ENCODE assay signal across 21 cellular contexts in the genomic region with DNA sequence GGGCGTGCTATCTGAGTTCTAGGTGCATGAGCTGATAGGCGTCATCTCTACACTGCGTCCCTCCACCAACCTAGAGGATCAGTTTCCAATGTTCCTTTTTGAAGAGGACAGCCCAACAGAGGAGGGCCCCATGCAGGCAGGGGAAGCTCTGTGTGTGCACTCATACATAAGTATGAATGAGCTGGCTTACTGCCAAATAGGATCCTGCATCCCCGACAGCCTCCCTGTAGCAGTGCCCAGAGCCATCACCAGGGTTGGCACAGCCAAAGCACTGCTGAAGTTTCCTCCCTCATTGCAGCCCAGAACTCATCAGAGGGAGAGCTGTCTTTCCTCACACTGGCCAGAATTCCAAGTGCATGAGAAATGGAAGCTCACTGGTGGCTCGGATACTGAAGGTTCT.
"Had no signal": no experiment of that assay in that cellular context is flagged by ENCODE, and none has a peak within 500 bp of the region (broad histone marks: within the 10 kb centered on the region; RNA-seq: fewer than 3 reads in every experiment).

No MANE protein-coding gene starts in this region.

- H3K4me1 ChIP-seq: body of pancreas, lower lobe of right lung, parathyroid adenoma had no signal

- H3K4me3 ChIP-seq: body of pancreas, lower lobe of right lung, mucosa of descending colon had no signal

- H3K27ac ChIP-seq: body of pancreas, lower lobe of right lung, parathyroid adenoma had no signal

- H3K4me1 Mint-ChIP-seq: activated CD4-positive, alpha-beta memory T cell treated with anti-CD3 and anti-CD28 coated beads, Interleukin-2, amount 10 ng/mL, durations not matched to agents 7 days and 5 days; activated CD4-positive, alpha-beta T cell treated with anti-CD3 and anti-CD28 coated beads, Interleukin-2, amount 10 ng/mL, durations not matched to agents 24 days and 14 days; activated CD8-positive, alpha-beta memory T cell treated with anti-CD3 and anti-CD28 coated beads, Interleukin-2, amount 10 ng/mL, durations not matched to agents 7 days and 5 days; activated naive CD4-positive, alpha-beta T cell treated with anti-CD3 and anti-CD28 coated beads, Interleukin-2, amount 50 U/mL, for 24 hours had no signal

- H3K9me3 ChIP-seq: body of pancreas, lower lobe of right lung, mucosa of descending colon had no signal

- H3K36me3 ChIP-seq: lower lobe of right lung had no signal

- ATAC-seq: activated CD8-positive, alpha-beta memory T cell treated with anti-CD3 and anti-CD28 coated beads, Interleukin-2, amount 10 ng/mL, durations not matched to agents 7 days and 5 days; body of pancreas; left lobe of liver; lower lobe of right lung; mucosa of descending colon; sciatic nerve had no signal

- DNase-seq: activated CD4-positive, alpha-beta memory T cell treated with anti-CD3 and anti-CD28 coated beads, Interleukin-2, amount 10 ng/mL, durations not matched to agents 7 days and 5 days; activated CD4-positive, alpha-beta T cell treated with anti-CD3 and anti-CD28 coated beads, Interleukin-2, amount 10 ng/mL, durations not matched to agents 24 days and 14 days; activated CD8-positive, alpha-beta memory T cell treated with anti-CD3 and anti-CD28 coated beads, Interleukin-2, amount 10 ng/mL, durations not matched to agents 7 days and 5 days; activated gamma-delta T cell treated with Interleukin-2 at 50 U/mL for 16 hours; anterior cingulate cortex; body of pancreas; dermis blood vessel endothelial cell; effector CD8-positive, alpha-beta T cell; foreskin melanocyte; kidney; lower lobe of right lung; mesendoderm; mucosa of descending colon; nephron progenitor cell; small intestine; stimulated activated CD4-positive, alpha-beta T cell treated with anti-CD3 and anti-CD28 coated beads, Interleukin-15, amount 100 ng/mL, for 24 hours; stimulated activated naive CD4-positive, alpha-beta T cell had no signal

- H3K27ac Mint-ChIP-seq: activated CD4-positive, alpha-beta memory T cell treated with anti-CD3 and anti-CD28 coated beads, Interleukin-2, amount 10 ng/mL, durations not matched to agents 7 days and 5 days; activated CD4-positive, alpha-beta T cell treated with anti-CD3 and anti-CD28 coated beads, Interleukin-2, amount 10 ng/mL, durations not matched to agents 24 days and 14 days; activated CD8-positive, alpha-beta memory T cell treated with anti-CD3 and anti-CD28 coated beads, Interleukin-2, amount 10 ng/mL, durations not matched to agents 7 days and 5 days; activated naive CD4-positive, alpha-beta T cell treated with anti-CD3 and anti-CD28 coated beads, Interleukin-2, amount 50 U/mL, for 24 hours; nephron progenitor cell had no signal

- H3K4me3 Mint-ChIP-seq: activated CD4-positive, alpha-beta memory T cell treated with anti-CD3 and anti-CD28 coated beads, Interleukin-2, amount 10 ng/mL, durations not matched to agents 7 days and 5 days; activated CD4-positive, alpha-beta T cell treated with anti-CD3 and anti-CD28 coated beads, Interleukin-2, amount 10 ng/mL, durations not matched to agents 24 days and 14 days; activated CD8-positive, alpha-beta memory T cell treated with anti-CD3 and anti-CD28 coated beads, Interleukin-2, amount 10 ng/mL, durations not matched to agents 7 days and 5 days; activated naive CD4-positive, alpha-beta T cell treated with anti-CD3 and anti-CD28 coated beads, Interleukin-2, amount 50 U/mL, for 24 hours; nephron progenitor cell had no signal

- H3K36me3 Mint-ChIP-seq: activated CD8-positive, alpha-beta memory T cell treated with anti-CD3 and anti-CD28 coated beads, Interleukin-2, amount 10 ng/mL, durations not matched to agents 7 days and 5 days; activated naive CD4-positive, alpha-beta T cell treated with anti-CD3 and anti-CD28 coated beads, Interleukin-2, amount 50 U/mL, for 24 hours had no signal

- H3K9me3 Mint-ChIP-seq: activated CD4-positive, alpha-beta memory T cell treated with anti-CD3 and anti-CD28 coated beads, Interleukin-2, amount 10 ng/mL, durations not matched to agents 7 days and 5 days; activated CD4-positive, alpha-beta T cell treated with anti-CD3 and anti-CD28 coated beads, Interleukin-2, amount 10 ng/mL, durations not matched to agents 24 days and 14 days; activated naive CD4-positive, alpha-beta T cell treated with anti-CD3 and anti-CD28 coated beads, Interleukin-2, amount 50 U/mL, for 24 hours; nephron progenitor cell had no signal
